ENCODE assay signal across 2 cellular contexts in genomic region chr6:86629123-86629522, GRCh38.
TF ChIP-seq lines count a peak whose summit lies in the region.

No MANE protein-coding gene starts in this region.

TF ChIP-seq in HCT116, 20 proteins besides CTCF, POLR2A, EP300 and RAD21 (continued from another document):
- TF ChIP-seq REST (IDR thresholded peaks at IDR 0.05; ENCODE audit: low read depth) = 0 out of 2 replicates have a peak, but pooled peaks have one; percentile 4

TF ChIP-seq in Ishikawa, 13 proteins besides CTCF, POLR2A, EP300 and RAD21 (continued from another document):
- peak; percentile 58 for TF ChIP-seq REST (IDR thresholded peaks at IDR 0.05; ENCODE audit: low read depth)
TF ChIP-seq in Ishikawa: peak in this region for 1.
